ENCODE assay signal across 8 cellular contexts in genomic region chr4:10115657-10116624, GRCh38. TPM values are rescaled to one million over a fixed set of nuclear protein-coding genes. Genes with fewer than 3 reads are reported as not detected.
A peak's percentile ranks its signal among the peaks of the same experiment; 100 is the strongest.
DNase-seq lines count a peak whose midpoint lies in the region; ATAC-seq and TF ChIP-seq lines count a peak whose summit lies in the region.

No MANE protein-coding gene starts in this region.

- H3K27me3 Mint-ChIP-seq in activated naive CD4-positive, alpha-beta T cell treated with anti-CD3 and anti-CD28 coated beads, Interleukin-2, amount 10 ng/mL, durations not matched to agents 7 days and 5 days, result no peaks in the 10 kb centered on the region

- TF ChIP-seq CTCF in BE2C (IDR thresholded peaks at IDR 0.05; ENCODE audit: low read depth, low read length), result no peak
- no peak for TF ChIP-seq CTCF in heart left ventricle (IDR thresholded peaks at IDR 0.05)
- no peak for TF ChIP-seq CTCF in retinal pigment epithelial cell (conservative IDR thresholded peaks at IDR 0.05; ENCODE audit: low read depth, low read length)

- peak overlapping the region; percentile 73 for H3K4me3 ChIP-seq in BE2C (ENCODE audit: low read depth, low read length)
- peak overlapping the region; percentile 63 to 89 (median 78) for H3K4me3 ChIP-seq in heart left ventricle
- peak overlapping the region; percentile 84 for H3K4me3 ChIP-seq in retinal pigment epithelial cell (ENCODE audit: low read length)

- peaks cover 50% of the 10 kb centered on the region for H3K36me3 Mint-ChIP-seq in activated naive CD4-positive, alpha-beta T cell treated with anti-CD3 and anti-CD28 coated beads, Interleukin-2, amount 10 ng/mL, durations not matched to agents 7 days and 5 days

- peak; percentile 35 for ATAC-seq in GM19025 (IDR thresholded peaks at IDR 0.05; ENCODE audit: low read depth, unreplicated experiment)
- peak; percentile 35 for ATAC-seq in HG03139 (IDR thresholded peaks at IDR 0.05; ENCODE audit: unreplicated experiment)
- peak; percentile 13 to 60 (median 50) for ATAC-seq in heart left ventricle

- CTCF ChIA-PET in activated naive CD4-positive, alpha-beta T cell treated with anti-CD3 and anti-CD28 coated beads, Interleukin-2, amount 10 ng/mL, durations not matched to agents 7 days and 5 days (lab: Charles Lee), result interaction anchor here (1.4 kb wide), 1 partner anchor 20 kb away, joined by 3 read pairs; no protein-coding TSS in a partner anchor

- peaks cover 77% of the 10 kb centered on the region for H3K4me1 Mint-ChIP-seq in activated naive CD4-positive, alpha-beta T cell treated with anti-CD3 and anti-CD28 coated beads, Interleukin-2, amount 10 ng/mL, durations not matched to agents 7 days and 5 days

- no peaks in the 10 kb centered on the region for H3K27me3 ChIP-seq in BE2C
- H3K27me3 ChIP-seq in heart left ventricle, result no peaks in the 10 kb centered on the region

- no peaks in the 10 kb centered on the region for H3K9me3 Mint-ChIP-seq in activated naive CD4-positive, alpha-beta T cell treated with anti-CD3 and anti-CD28 coated beads, Interleukin-2, amount 10 ng/mL, durations not matched to agents 7 days and 5 days

- no peaks in the 10 kb centered on the region for H3K9me3 ChIP-seq in BE2C
- H3K9me3 ChIP-seq in heart left ventricle, result no peaks in the 10 kb centered on the region

- H3K27ac ChIP-seq in heart left ventricle, result peak overlapping the region; percentile 85 to 99 (median 96)

- peak overlapping the region; percentile 95 for H3K4me3 Mint-ChIP-seq in activated naive CD4-positive, alpha-beta T cell treated with anti-CD3 and anti-CD28 coated beads, Interleukin-2, amount 10 ng/mL, durations not matched to agents 7 days and 5 days

- no peak for DNase-seq in BE2C
- DNase-seq in RKO (ENCODE audit: low spot score), result peak; percentile 54
- peak; percentile 86 for DNase-seq in activated naive CD4-positive, alpha-beta T cell treated with anti-CD3 and anti-CD28 coated beads, Interleukin-2, amount 10 ng/mL, durations not matched to agents 7 days and 5 days
- DNase-seq in heart left ventricle, result peak in 3 of 5 donors; percentile 54 to 61 (median 59)
- no peak for DNase-seq in retinal pigment epithelial cell (ENCODE audit: low read depth)
- DNase-seq in NCI-H1092 treated with DMSO at 0.1 percent for 48 hours (lab: John Stamatoyannopoulos, UW), result no peak

- H3K27ac Mint-ChIP-seq in activated naive CD4-positive, alpha-beta T cell treated with anti-CD3 and anti-CD28 coated beads, Interleukin-2, amount 10 ng/mL, durations not matched to agents 7 days and 5 days, result peak overlapping the region; percentile 92

- intact Hi-C loops in heart left ventricle (cut with DNase I), result loop anchor here in 5 of 10 donors (2.0 to 10.0 kb wide), 5 partner anchors 91 to 424 kb away; partner anchors contain the start of gene SLC2A9 (in 3 of the 5)

- WGBS in heart left ventricle, 4 donors, result 3 to 14% (median 6%) methylated on average over 21 to 87 of the region's 87 CpGs

- no peak for TF ChIP-seq POLR2A in heart left ventricle (IDR thresholded peaks at IDR 0.05)

- H3K36me3 ChIP-seq in BE2C (peaks cover 32% of the 10 kb centered on the region), heart left ventricle (peaks cover 0 to 47% (median 44%) of the 10 kb centered on the region in 9 donors)

- H3K4me1 ChIP-seq in BE2C (0 out of 2 replicates have a peak, but pooled peaks cover 3% of the 10 kb centered on the region), heart left ventricle (peaks cover 0 to 61% (median 43%) of the 10 kb centered on the region in 12 donors)

RNA-seq across cellular contexts. Expression of gene WDR1, which starts 0.7 kb away (rescaled TPM):
- polyA plus RNA-seq in BE2C (2012; ENCODE audit: insufficient read depth, insufficient read length, low read depth), result 93.6 TPM
- 100 to 1,000 TPM; 113 to 299 (median 185) TPM for total RNA-seq in heart left ventricle
- 100 to 1,000 TPM in 1 of 2 donors, 10 to 100 TPM in 1; 76.1 to 279 TPM for polyA plus RNA-seq in heart left ventricle

Comparison
In these comparisons a context has a peak if more than half of its experiments do, and no peak if none do; other contexts are left out.
1. DNase-seq: peak in RKO (single experiment), activated naive CD4-positive, alpha-beta T cell treated with anti-CD3 and anti-CD28 coated beads, Interleukin-2, amount 10 ng/mL, durations not matched to agents 7 days and 5 days (single experiment) and heart left ventricle (3 of 5); none in BE2C (single experiment), retinal pigment epithelial cell (single experiment) and NCI-H1092 treated with DMSO at 0.1 percent for 48 hours (single experiment).
2. Peak in every context shown above with its lines, with median percentiles within 50 percentile points of each other: H3K4me3 ChIP-seq and ATAC-seq.